Comparison of ENCODE assay signal across 30 cellular contexts in the genomic region with DNA sequence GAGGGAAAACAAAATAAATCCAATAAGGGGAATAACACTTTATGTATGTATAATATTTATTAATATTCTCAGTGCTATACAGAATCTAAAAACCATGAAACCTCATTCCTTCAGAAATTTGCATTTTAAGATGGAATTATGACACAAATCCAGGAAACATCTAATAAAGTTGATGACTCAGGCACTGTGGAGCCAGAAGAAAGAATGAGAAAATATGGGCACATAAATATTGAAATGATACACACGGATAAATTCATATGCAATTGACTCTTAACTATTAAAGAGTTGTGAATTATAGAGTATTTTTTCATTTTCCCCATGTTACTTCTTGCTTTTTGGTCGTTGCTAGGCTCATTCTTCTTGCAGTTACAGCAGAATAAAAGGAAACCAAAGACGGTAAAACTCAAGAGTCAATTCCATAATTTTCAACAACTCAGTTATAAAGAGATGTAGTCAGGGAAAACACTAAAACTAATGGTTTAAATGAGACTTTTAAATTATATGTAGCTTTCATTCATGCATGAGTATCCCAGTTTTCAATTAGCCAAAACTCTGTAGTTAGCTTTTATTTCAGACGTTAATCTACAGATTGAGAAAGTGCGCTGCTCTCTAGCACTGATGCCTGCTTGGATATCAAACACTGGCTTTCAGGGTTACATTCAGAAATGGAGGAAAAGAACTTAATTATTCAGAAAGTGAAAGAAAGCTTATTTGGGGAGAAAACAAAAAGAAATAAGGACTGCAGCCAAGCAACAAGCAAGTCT.
"Had no signal": no experiment of that assay in that cellular context is flagged by ENCODE, and none has a peak within 500 bp of the region (broad histone marks: within the 10 kb centered on the region; RNA-seq: fewer than 3 reads in every experiment).

No MANE protein-coding gene starts in this region.

- H3K4me3 Mint-ChIP-seq: activated B cell treated with CpG ODN at 0.5 μM for 24 hours; activated CD8-positive, alpha-beta T cell treated with anti-CD3 and anti-CD28 coated beads for 36 hours; activated naive CD4-positive, alpha-beta T cell treated with anti-CD3 and anti-CD28 coated beads, Interleukin-2, amount 50 U/mL, for 24 hours; activated naive CD8-positive, alpha-beta T cell treated with anti-CD3 and anti-CD28 coated beads, Interleukin-2, amount 50 U/mL, for 24 hours; effector memory CD8-positive, alpha-beta T cell; mesothelial cell of epicardium; naive B cell; neural crest cell; stimulated activated memory B cell treated with anti-CD40 and anti-IgM and Interleukin-4, amounts not matched to agents 10 μg/mL and 1 μg/mL and 100 μg/mL, for 72 hours; T-helper 2 cell treated with Interferon-gamma antibody and Interleukin-4, amounts not matched to agents 5 μg/mL and 100 μg/mL, for 36 hours had no signal

- H3K4me3 ChIP-seq: coronary artery, gastroesophageal sphincter, pancreas, right atrium auricular region, smooth muscle cell, stomach, testis, transverse colon had no signal

- H3K4me1 ChIP-seq: gastroesophageal sphincter, pancreas, right atrium auricular region, stomach, testis, transverse colon had no signal

- H3K9me3 Mint-ChIP-seq: activated CD8-positive, alpha-beta T cell treated with anti-CD3 and anti-CD28 coated beads for 36 hours; activated naive CD4-positive, alpha-beta T cell treated with anti-CD3 and anti-CD28 coated beads, Interleukin-2, amount 50 U/mL, for 24 hours; activated naive CD8-positive, alpha-beta T cell treated with anti-CD3 and anti-CD28 coated beads, Interleukin-2, amount 50 U/mL, for 24 hours; activated T-helper 2 cell treated with anti-CD3 and anti-CD28 coated beads, Interferon-gamma antibody, Interleukin-2, Interleukin-4, amounts not matched to agents 10 μg/mL and 5 μg/mL and 100 μg/mL, durations not matched to agents 14 hours and 24 hours and 36 hours; neural crest cell; stimulated activated memory B cell treated with anti-CD40 and anti-IgM and Interleukin-4, amounts not matched to agents 10 μg/mL and 1 μg/mL and 100 μg/mL, for 72 hours; T-helper 2 cell treated with Interferon-gamma antibody and Interleukin-4, amounts not matched to agents 5 μg/mL and 100 μg/mL, for 36 hours had no signal

- H3K27ac Mint-ChIP-seq: activated B cell treated with CpG ODN at 0.5 μM for 24 hours; activated CD8-positive, alpha-beta T cell treated with anti-CD3 and anti-CD28 coated beads for 36 hours; activated naive CD4-positive, alpha-beta T cell treated with anti-CD3 and anti-CD28 coated beads, Interleukin-2, amount 50 U/mL, for 24 hours; activated naive CD8-positive, alpha-beta T cell treated with anti-CD3 and anti-CD28 coated beads, Interleukin-2, amount 50 U/mL, for 24 hours; activated T-helper 2 cell treated with anti-CD3 and anti-CD28 coated beads, Interferon-gamma antibody, Interleukin-2, Interleukin-4, amounts not matched to agents 10 μg/mL and 5 μg/mL and 100 μg/mL, durations not matched to agents 14 hours and 24 hours and 36 hours; effector memory CD8-positive, alpha-beta T cell; naive B cell; stimulated activated memory B cell treated with anti-CD40 and anti-IgM and Interleukin-4, amounts not matched to agents 10 μg/mL and 1 μg/mL and 100 μg/mL, for 72 hours; T-helper 2 cell treated with Interferon-gamma antibody and Interleukin-4, amounts not matched to agents 5 μg/mL and 100 μg/mL, for 36 hours had no signal

- H3K27me3 ChIP-seq: gastroesophageal sphincter, right atrium auricular region, stomach, testis, transverse colon had no signal

- H3K27ac ChIP-seq: coronary artery, gastroesophageal sphincter, pancreas, right atrium auricular region, stomach, testis, transverse colon had no signal

- H3K9me3 ChIP-seq: gastroesophageal sphincter, pancreas, right atrium auricular region, stomach, testis, transverse colon had no signal

- DNase-seq: activated B cell treated with CpG ODN at 0.5 μM for 24 hours; activated CD4-positive, alpha-beta T cell treated with anti-CD3 and anti-CD28 coated beads, Interleukin-2, amount 50 U/mL, for 1 hour; activated CD8-positive, alpha-beta T cell treated with anti-CD3 and anti-CD28 coated beads for 36 hours; activated naive CD8-positive, alpha-beta T cell treated with anti-CD3 and anti-CD28 coated beads, Interleukin-2, amount 50 U/mL, for 24 hours; activated T-cell treated with anti-CD3 and anti-CD28 coated beads, Interleukin-2, amount 50 U/mL, for 48 hours; cerebellar nuclear complex; effector memory CD8-positive, alpha-beta T cell; erythroblast; head of caudate nucleus; left colon; mammary epithelial cell; naive B cell; nucleus accumbens; pancreas; stimulated activated CD4-positive, alpha-beta T cell treated with anti-CD3 and anti-CD28 coated beads, Interleukin-1b, Interleukin-23, amount 100 ng/mL, for 48 hours; stimulated activated CD4-positive, alpha-beta T cell treated with anti-CD3 and anti-CD28 coated beads, Interleukin-4, amount 100 ng/mL, for 4 hours; stimulated activated CD8-positive, alpha-beta memory T cell treated with anti-CD3 and anti-CD28 coated beads, Interleukin-4, amount 100 ng/mL, for 48 hours; stomach; testis; transverse colon had no signal

- H3K27me3 Mint-ChIP-seq: activated B cell treated with CpG ODN at 0.5 μM for 24 hours; activated CD8-positive, alpha-beta T cell treated with anti-CD3 and anti-CD28 coated beads for 36 hours; activated naive CD4-positive, alpha-beta T cell treated with anti-CD3 and anti-CD28 coated beads, Interleukin-2, amount 50 U/mL, for 24 hours; activated naive CD8-positive, alpha-beta T cell treated with anti-CD3 and anti-CD28 coated beads, Interleukin-2, amount 50 U/mL, for 24 hours; effector memory CD8-positive, alpha-beta T cell; naive B cell; stimulated activated memory B cell treated with anti-CD40 and anti-IgM and Interleukin-4, amounts not matched to agents 10 μg/mL and 1 μg/mL and 100 μg/mL, for 72 hours had no signal

- H3K4me1 Mint-ChIP-seq: activated B cell treated with CpG ODN at 0.5 μM for 24 hours; activated naive CD4-positive, alpha-beta T cell treated with anti-CD3 and anti-CD28 coated beads, Interleukin-2, amount 50 U/mL, for 24 hours; activated naive CD8-positive, alpha-beta T cell treated with anti-CD3 and anti-CD28 coated beads, Interleukin-2, amount 50 U/mL, for 24 hours; naive B cell; neural crest cell; stimulated activated memory B cell treated with anti-CD40 and anti-IgM and Interleukin-4, amounts not matched to agents 10 μg/mL and 1 μg/mL and 100 μg/mL, for 72 hours had no signal

- H3K36me3 ChIP-seq: gastroesophageal sphincter, pancreas, right atrium auricular region, stomach, transverse colon had no signal

- H3K36me3 Mint-ChIP-seq: activated naive CD4-positive, alpha-beta T cell treated with anti-CD3 and anti-CD28 coated beads, Interleukin-2, amount 50 U/mL, for 24 hours; mesothelial cell of epicardium; naive B cell; stimulated activated memory B cell treated with anti-CD40 and anti-IgM and Interleukin-4, amounts not matched to agents 10 μg/mL and 1 μg/mL and 100 μg/mL, for 72 hours had no signal

- ATAC-seq: activated CD8-positive, alpha-beta T cell treated with anti-CD3 and anti-CD28 coated beads for 36 hours; activated naive CD8-positive, alpha-beta T cell treated with anti-CD3 and anti-CD28 coated beads, Interleukin-2, amount 50 U/mL, for 24 hours; effector memory CD8-positive, alpha-beta T cell; gastroesophageal sphincter; left colon; pancreas; stimulated activated memory B cell treated with anti-CD40 and anti-IgM and Interleukin-4, amounts not matched to agents 10 μg/mL and 1 μg/mL and 100 μg/mL, for 72 hours had no signal
